1 cellular context compared by ENCODE assay signal in the genomic region with DNA sequence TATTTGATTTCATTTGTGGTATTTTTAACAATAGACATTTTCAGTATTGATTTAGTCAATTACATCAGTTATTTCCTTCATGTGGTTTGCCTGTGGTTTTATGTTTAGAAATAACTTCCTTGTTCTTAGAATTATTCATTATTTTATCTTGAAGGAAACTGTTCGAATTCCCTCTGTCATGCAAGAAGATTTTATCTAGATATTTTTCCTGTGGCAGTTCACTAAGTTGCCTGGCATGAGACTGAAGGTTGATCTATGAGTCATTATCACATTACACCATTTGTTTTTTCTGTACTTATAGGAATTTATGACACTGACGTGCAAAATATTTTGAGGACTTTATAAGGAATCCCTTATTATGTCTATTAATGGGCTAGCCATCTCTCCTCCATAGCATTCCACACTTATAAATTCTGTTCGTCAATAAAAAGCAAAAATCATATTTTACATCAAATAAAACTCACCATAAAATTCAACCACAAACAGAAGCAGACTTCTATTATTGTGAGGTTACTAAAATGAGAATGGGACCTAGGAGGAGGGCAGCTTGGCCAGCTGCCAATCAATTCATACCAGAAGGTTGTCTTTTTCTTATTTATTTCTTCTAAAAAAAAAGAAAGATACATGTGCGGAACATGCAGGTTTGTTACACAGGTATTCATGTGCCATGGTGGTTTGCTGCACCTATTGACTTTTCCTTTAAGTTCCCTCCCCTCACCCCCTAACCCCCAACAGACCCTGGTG.
A peak's percentile ranks its signal among the peaks of the same experiment; 100 is the strongest.
TF ChIP-seq lines count a peak whose summit lies in the region.

No MANE protein-coding gene starts in this region.

TF ChIP-seq in GM12878, 131 proteins besides CTCF, POLR2A, EP300 and RAD21:
- TF ChIP-seq, protein P1, sequence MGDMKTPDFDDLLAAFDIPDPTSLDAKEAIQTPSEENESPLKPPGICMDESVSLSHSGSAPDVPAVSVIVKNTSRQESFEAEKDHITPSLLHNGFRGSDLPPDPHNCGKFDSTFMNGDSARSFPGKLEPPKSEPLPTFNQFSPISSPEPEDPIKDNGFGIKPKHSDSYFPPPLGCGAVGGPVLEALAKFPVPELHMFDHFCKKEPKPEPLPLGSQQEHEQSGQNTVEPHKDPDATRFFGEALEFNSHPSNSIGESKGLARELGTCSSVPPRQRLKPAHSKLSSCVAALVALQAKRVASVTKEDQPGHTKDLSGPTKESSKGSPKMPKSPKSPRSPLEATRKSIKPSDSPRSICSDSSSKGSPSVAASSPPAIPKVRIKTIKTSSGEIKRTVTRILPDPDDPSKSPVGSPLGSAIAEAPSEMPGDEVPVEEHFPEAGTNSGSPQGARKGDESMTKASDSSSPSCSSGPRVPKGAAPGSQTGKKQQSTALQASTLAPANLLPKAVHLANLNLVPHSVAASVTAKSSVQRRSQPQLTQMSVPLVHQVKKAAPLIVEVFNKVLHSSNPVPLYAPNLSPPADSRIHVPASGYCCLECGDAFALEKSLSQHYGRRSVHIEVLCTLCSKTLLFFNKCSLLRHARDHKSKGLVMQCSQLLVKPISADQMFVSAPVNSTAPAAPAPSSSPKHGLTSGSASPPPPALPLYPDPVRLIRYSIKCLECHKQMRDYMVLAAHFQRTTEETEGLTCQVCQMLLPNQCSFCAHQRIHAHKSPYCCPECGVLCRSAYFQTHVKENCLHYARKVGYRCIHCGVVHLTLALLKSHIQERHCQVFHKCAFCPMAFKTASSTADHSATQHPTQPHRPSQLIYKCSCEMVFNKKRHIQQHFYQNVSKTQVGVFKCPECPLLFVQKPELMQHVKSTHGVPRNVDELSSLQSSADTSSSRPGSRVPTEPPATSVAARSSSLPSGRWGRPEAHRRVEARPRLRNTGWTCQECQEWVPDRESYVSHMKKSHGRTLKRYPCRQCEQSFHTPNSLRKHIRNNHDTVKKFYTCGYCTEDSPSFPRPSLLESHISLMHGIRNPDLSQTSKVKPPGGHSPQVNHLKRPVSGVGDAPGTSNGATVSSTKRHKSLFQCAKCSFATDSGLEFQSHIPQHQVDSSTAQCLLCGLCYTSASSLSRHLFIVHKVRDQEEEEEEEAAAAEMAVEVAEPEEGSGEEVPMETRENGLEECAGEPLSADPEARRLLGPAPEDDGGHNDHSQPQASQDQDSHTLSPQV (IDR thresholded peaks at IDR 0.05), result no peak
- TF ChIP-seq GABPA (IDR thresholded peaks at IDR 0.05; ENCODE audit: low read depth), result no peak
- TF ChIP-seq MEF2B (IDR thresholded peaks at IDR 0.05; ENCODE audit: partially characterized antibody, poor library complexity, severe bottlenecking), result peak; percentile 9
- 0 out of 2 replicates have a peak, but pooled peaks have one; percentile 9 for TF ChIP-seq ATF7 (IDR thresholded peaks at IDR 0.05; ENCODE audit: low read depth)
- TF ChIP-seq NFIC (IDR thresholded peaks at IDR 0.05; ENCODE audit: low read depth, low read length), result peak; percentile 37; the same call in 1 of the 2 replicates
- TF ChIP-seq RUNX3 (IDR thresholded peaks at IDR 0.05; ENCODE audit: low read length), result peak; percentile 74; the same call in 1 of the 2 replicates
- peak; percentile 39; the same call in 1 of the 2 replicates for TF ChIP-seq TCF7 (IDR thresholded peaks at IDR 0.05; ENCODE audit: borderline replicate concordance)
